Comparison of ENCODE assay signal across 22 cellular contexts in the genomic region with DNA sequence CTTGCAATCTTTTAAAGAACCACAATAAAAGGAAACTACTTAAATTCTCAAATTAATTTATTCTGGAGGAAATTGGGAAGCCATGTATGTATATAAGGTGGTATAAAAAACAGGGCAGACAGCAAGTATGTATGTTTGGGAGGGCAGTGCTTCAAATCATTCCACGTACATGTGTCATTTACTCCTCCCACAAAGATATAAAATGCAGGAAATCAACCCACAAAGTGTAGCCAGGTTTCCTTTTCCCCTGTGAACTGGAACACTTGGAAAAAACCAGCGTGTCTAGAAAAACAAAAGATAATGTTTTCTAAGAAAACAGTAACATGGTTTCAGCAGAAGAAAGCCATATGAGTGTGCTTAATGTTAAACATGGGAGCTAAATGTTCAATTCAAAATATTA.
DNase-seq lines count a peak whose midpoint lies in the region; ATAC-seq and TF ChIP-seq lines count a peak whose summit lies in the region.
"Had no signal": no experiment of that assay in that cellular context is flagged by ENCODE, and none has a peak within 500 bp of the region (broad histone marks: within the 10 kb centered on the region; RNA-seq: fewer than 3 reads in every experiment).

No MANE protein-coding gene starts in this region.

- H3K4me3 ChIP-seq in PC-3 (ENCODE audit: low read length), result no peak overlapping the region
- no peak overlapping the region for H3K4me3 ChIP-seq in skeletal muscle satellite cell (ENCODE audit: low read length)
- no peak overlapping the region for H3K4me3 ChIP-seq in ovary
- H3K4me3 ChIP-seq: K562, SJSA1 had no signal

- no TSS peak for BruUV-seq in PC-3 (replicated peaks; lab: Mats Ljungman, UMichigan)

- TF ChIP-seq POLR2A in ovary (IDR thresholded peaks at IDR 0.05), result no peak

- no peaks in the 10 kb centered on the region for H3F3A ChIP-seq in PC-3 (ENCODE audit: low read length, unreplicated experiment)

- H3K36me3 ChIP-seq in PC-3 (ENCODE audit: low read depth, low read length) (no peaks in the 10 kb centered on the region), skeletal muscle satellite cell (ENCODE audit: insufficient read depth, low read length) (no peaks in the 10 kb centered on the region), ovary (no peaks in the 10 kb centered on the region)
- H3K36me3 ChIP-seq: BE2C, SJSA1 had no signal

- no peaks in the 10 kb centered on the region for H3K27me3 ChIP-seq in PC-3 (ENCODE audit: low read length)
- H3K27me3 ChIP-seq in skeletal muscle satellite cell (ENCODE audit: control insufficient read depth, insufficient read depth, low read length), result no peaks in the 10 kb centered on the region
- H3K27me3 ChIP-seq in ovary, result no peaks in the 10 kb centered on the region
- H3K27me3 ChIP-seq: BE2C, SJSA1 had no signal

- no peak for TF ChIP-seq CTCF in PC-3 (conservative IDR thresholded peaks at IDR 0.05; ENCODE audit: low read depth, low read length)
- no peak for TF ChIP-seq CTCF in ovary (IDR thresholded peaks at IDR 0.05)

- TF ChIP-seq EP300 in ovary (IDR thresholded peaks at IDR 0.05), result no peak

- H3K79me2 ChIP-seq in PC-3 (ENCODE audit: low read length), result no peaks in the 10 kb centered on the region

- ATAC-seq in PC-3, result no peak
- no peak for ATAC-seq in GM21447 (IDR thresholded peaks at IDR 0.05; ENCODE audit: unreplicated experiment)
- ATAC-seq in HG03354 (IDR thresholded peaks at IDR 0.05; ENCODE audit: poor library complexity, severe bottlenecking, unreplicated experiment), result no peak
- ATAC-seq: K562 had no signal

- H3K4me2 ChIP-seq in PC-3 (ENCODE audit: low read length) (no peak overlapping the region), skeletal muscle satellite cell (ENCODE audit: low read length) (peak overlapping the region; percentile 15)

- no peak overlapping the region for H2AFZ ChIP-seq in PC-3 (ENCODE audit: low read length)

- POLR2A ChIA-PET in PC-3 (lab: Charles Lee; ENCODE audit: unreplicated experiment), result no interaction called here

- no peak overlapping the region for H3K27ac ChIP-seq in PC-3 (ENCODE audit: low read length)
- H3K27ac ChIP-seq in ovary, result no peak overlapping the region
- H3K27ac ChIP-seq: SJSA1 had no signal

- no peaks in the 10 kb centered on the region for H3K9me2 ChIP-seq in PC-3 (replicated peaks; ENCODE audit: low read length)

- DNase-seq in PC-3 (peak; percentile 1), brain pericyte (ENCODE audit: low read depth, low spot score) (peak; percentile 16), kidney tubule cell (ENCODE audit: low spot score) (peak; percentile 13), ovary (no peak)
- DNase-seq: BE2C; Calu3; CD4-positive, alpha-beta T cell; DMS53; H9; MV-4-11; NCI-H1417; NCI-H2029; NCI-H2171 treated with DMSO at 0.1 percent for 48 hours; NCI-H446 treated with DMSO at 0.1 percent for 48 hours; NK-92 treated with Interleukin-12 subunit alpha and Interleukin-12 subunit beta, amount 100 ng/mL, for 24 hours; OCI-M1; RPMI8226 had no signal

- no peaks in the 10 kb centered on the region for H3K9me3 ChIP-seq in PC-3 (ENCODE audit: low read length)
- H3K9me3 ChIP-seq in skeletal muscle satellite cell (replicated peaks; ENCODE audit: low read length), result no peaks in the 10 kb centered on the region
- H3K9me3 ChIP-seq in ovary, result no peaks in the 10 kb centered on the region
- H3K9me3 ChIP-seq: BE2C, SJSA1 had no signal

- H3K4me1 ChIP-seq in PC-3 (ENCODE audit: insufficient read depth, low read length) (no peaks in the 10 kb centered on the region), skeletal muscle satellite cell (ENCODE audit: control insufficient read depth, insufficient read depth, low read length) (peaks cover 10% of the 10 kb centered on the region), ovary (ENCODE audit: insufficient read depth) (no peaks in the 10 kb centered on the region)
- H3K4me1 ChIP-seq: BE2C, SJSA1 had no signal

- no peaks in the 10 kb centered on the region for H4K20me1 ChIP-seq in PC-3 (ENCODE audit: low read length)

- H3K9ac ChIP-seq in PC-3 (ENCODE audit: low read length), result no peak overlapping the region
- H3K9ac ChIP-seq in skeletal muscle satellite cell (ENCODE audit: low read depth, low read length), result no peak overlapping the region

- 7 to 10% (median 9%) methylated on average over 2 of the region's 2 CpGs for WGBS in ovary, 3 donors

- intact Hi-C loops in PC-3 (cut with micrococcal nuclease), result no loop called here
- intact Hi-C loops in ovary (cut with DNase I), result no loop called here

- CTCF ChIA-PET in PC-3 (lab: Charles Lee), result no interaction called here

Comparison
In these comparisons a context has a peak if more than half of its experiments do, and no peak if none do; other contexts are left out.
1. DNase-seq: peak in PC-3 (single experiment), brain pericyte (single experiment) and kidney tubule cell (single experiment); none in ovary (0 of 5).